Comparison of ENCODE assay signal across 9 cellular contexts in the genomic region with DNA sequence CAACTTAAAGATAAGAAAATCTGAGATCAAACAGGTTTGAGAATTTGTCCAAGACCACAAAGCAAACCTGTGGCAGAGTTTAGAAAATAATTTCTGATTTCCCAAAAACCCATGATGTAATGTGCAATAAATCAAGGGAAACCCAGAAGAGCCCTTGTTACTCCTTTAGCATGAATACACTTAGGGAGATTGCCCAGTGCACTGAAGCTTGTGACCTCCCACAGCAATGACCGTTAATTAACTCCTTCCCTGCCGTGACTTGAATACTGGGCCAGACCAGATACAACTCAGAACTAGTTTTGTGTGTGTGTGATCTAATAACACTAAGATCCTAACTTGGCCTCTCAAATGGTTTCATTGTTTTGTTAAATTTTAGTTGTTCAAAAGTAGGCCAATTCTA. TPM values are rescaled to one million over a fixed set of nuclear protein-coding genes. Genes with fewer than 3 reads are reported as not detected.
A peak's percentile ranks its signal among the peaks of the same experiment; 100 is the strongest.
DNase-seq lines count a peak whose midpoint lies in the region; ATAC-seq, FAIRE-seq and TF ChIP-seq lines count a peak whose summit lies in the region.
"Had no signal": no experiment of that assay in that cellular context is flagged by ENCODE, and none has a peak within 500 bp of the region (broad histone marks: within the 10 kb centered on the region; RNA-seq: fewer than 3 reads in every experiment).

No MANE protein-coding gene starts in this region.

- no peak overlapping the region for H3K4me3 ChIP-seq in CD4-positive, alpha-beta memory T cell (ENCODE audit: low read length in 2 of 2)
- H3K4me3 ChIP-seq in HCT116 (replicated peaks in 1 of 2; ENCODE audit: low read depth in 1 of 2, low read length in 2 of 2), result no peak overlapping the region
- peak overlapping the region; percentile 81; the same call in 1 of the 2 replicates for H3K4me3 ChIP-seq in K562
- peak overlapping the region in 1 of 4 donors; percentile 93 for H3K4me3 ChIP-seq in upper lobe of left lung
- H3K4me3 ChIP-seq: SK-N-MC had no signal

- peak overlapping the region; percentile 1 to 94 (median 36) for H3K27ac Mint-ChIP-seq in CD4-positive, alpha-beta memory T cell
- peak overlapping the region; percentile 62 to 75 for H3K27ac Mint-ChIP-seq in natural killer cell

- peak overlapping the region in 7 of 8 donors; percentile 54 to 89 (median 88) for H3K4me3 Mint-ChIP-seq in CD4-positive, alpha-beta memory T cell
- H3K4me3 Mint-ChIP-seq in natural killer cell, result peak overlapping the region; percentile 47

- in situ Hi-C loops in K562 (cut with MboI), result no loop called here

- H3K27me3 ChIP-seq in CD4-positive, alpha-beta memory T cell (ENCODE audit: insufficient read depth, low read length), result no peaks in the 10 kb centered on the region
- H3K27me3 ChIP-seq in HCT116 (ENCODE audit: insufficient read depth, low read length), result no peaks in the 10 kb centered on the region
- no peaks in the 10 kb centered on the region for H3K27me3 ChIP-seq in K562 (ENCODE audit: control insufficient read depth in 2 of 2, insufficient read depth in 2 of 2, low read length in 2 of 2)
- no peaks in the 10 kb centered on the region for H3K27me3 ChIP-seq in upper lobe of left lung

- TF ChIP-seq CTCF in HCT116 (IDR thresholded peaks at IDR 0.05 in 2 of 3, conservative IDR thresholded peaks at IDR 0.05 in 1 of 3; ENCODE audit: borderline replicate concordance in 1 of 3, insufficient read depth in 1 of 3, low read depth in 2 of 3, low read length in 2 of 3) (no peak), K562 (IDR thresholded peaks at IDR 0.05 in 2 of 3, conservative IDR thresholded peaks at IDR 0.05 in 1 of 3; ENCODE audit: insufficient read depth in 2 of 3, low read depth in 1 of 3, low read length in 3 of 3) (no peak), natural killer cell (IDR thresholded peaks at IDR 0.05) (no peak), upper lobe of left lung (IDR thresholded peaks at IDR 0.05) (no peak)

- TSS peak; percentile 16 for BruUV-seq in HCT116 (replicated peaks; lab: Mats Ljungman, UMichigan)
- TSS peak; percentile 15 for BruUV-seq in K562 (replicated peaks; lab: Mats Ljungman, UMichigan)

- H3K36me3 ChIP-seq in CD4-positive, alpha-beta memory T cell (ENCODE audit: insufficient read depth, low read length), result no peaks in the 10 kb centered on the region
- H3K36me3 ChIP-seq in HCT116 (ENCODE audit: control insufficient read depth in 1 of 2, insufficient read depth in 2 of 2, low read length in 2 of 2) (no peaks in the 10 kb centered on the region), K562 (ENCODE audit: control insufficient read depth, insufficient read depth, low read length) (no peaks in the 10 kb centered on the region), upper lobe of left lung (no peaks in the 10 kb centered on the region)

- no peaks in the 10 kb centered on the region for H3K27me3 Mint-ChIP-seq in CD4-positive, alpha-beta memory T cell
- H3K27me3 Mint-ChIP-seq in natural killer cell (ENCODE audit: low read depth in 2 of 2), result no peaks in the 10 kb centered on the region

- no peak overlapping the region for H3K27ac ChIP-seq in CD4-positive, alpha-beta memory T cell (ENCODE audit: low read depth, low read length)
- H3K27ac ChIP-seq in HCT116 (ENCODE audit: low read depth, low read length), result no peak overlapping the region
- peak overlapping the region; percentile 79 for H3K27ac ChIP-seq in K562 (ENCODE audit: extremely low read depth, low read depth, low read length)
- no peak overlapping the region for H3K27ac ChIP-seq in upper lobe of left lung
- H3K27ac ChIP-seq: SK-N-MC had no signal

- TF ChIP-seq EP300 in K562 (IDR thresholded peaks at IDR 0.05; ENCODE audit: low read length) (peak; percentile 71), upper lobe of left lung (IDR thresholded peaks at IDR 0.05) (no peak)

- no peak overlapping the region for H3K9ac ChIP-seq in HCT116 (ENCODE audit: low read length)
- H3K9ac ChIP-seq in K562 (ENCODE audit: insufficient read depth in 1 of 2, low read depth in 2 of 2, low read length in 2 of 2), result peak overlapping the region in 1 of 2 experiments; percentile 64; a peak in 2 of 4 replicates

- no peaks in the 10 kb centered on the region for H3K9me2 ChIP-seq in HCT116 (ENCODE audit: insufficient read depth)

- RAD21 ChIA-PET in HCT116 (lab: Charles Lee; ENCODE audit: low non-redundant PET in 1 of 2, low total read pairs in 2 of 2, uncharacterized antibody in 2 of 2, unreplicated experiment in 2 of 2), result no interaction called here

- peaks cover 32% of the 10 kb centered on the region for H3K79me2 ChIP-seq in HCT116 (ENCODE audit: insufficient read depth, low read length)
- peaks cover 38% of the 10 kb centered on the region for H3K79me2 ChIP-seq in K562 (ENCODE audit: control insufficient read depth, insufficient read depth, low read length)

- peak; percentile 23 for FAIRE-seq in K562 (lab: Jason Lieb, UNC)

- H2AFZ ChIP-seq in HCT116 (ENCODE audit: low read depth, low read length, poor library complexity, severe bottlenecking), result no peak overlapping the region
- no peak overlapping the region for H2AFZ ChIP-seq in K562 (ENCODE audit: low read depth, low read length)

- no peak for ATAC-seq in HCT116
- ATAC-seq in K562, result peak; percentile 58
- no peak for ATAC-seq in natural killer cell
- no peak for ATAC-seq in upper lobe of left lung (ENCODE audit: low FRiP score in 2 of 2)
- no peak for ATAC-seq in GM19395 (IDR thresholded peaks at IDR 0.05; ENCODE audit: unreplicated experiment)

- peaks cover 5 to 13% of the 10 kb centered on the region in 2 donors for H3K36me3 Mint-ChIP-seq in CD4-positive, alpha-beta memory T cell
- H3K36me3 Mint-ChIP-seq in natural killer cell, result no peaks in the 10 kb centered on the region

- DNase-seq in CD4-positive, alpha-beta memory T cell, result no peak
- DNase-seq in HCT116 (ENCODE audit: low read depth, low spot score) (no peak), K562 (ENCODE audit: extremely low read depth in 1 of 4, low spot score in 3 of 4) (peak in 2 of 4 experiments; percentile 39 to 63), natural killer cell (no peak), DMS153 treated with DMSO at 0.1 percent for 48 hours (lab: John Stamatoyannopoulos, UW; ENCODE audit: unreplicated experiment) (no peak), upper lobe of left lung (no peak)
- DNase-seq: NCI-H1436 had no signal

- H4K20me1 ChIP-seq in HCT116 (ENCODE audit: insufficient read depth), result no peaks in the 10 kb centered on the region
- no peaks in the 10 kb centered on the region for H4K20me1 ChIP-seq in K562 (replicated peaks; ENCODE audit: control insufficient read depth, insufficient read depth, low read length)

- H3K4me2 ChIP-seq in HCT116 (ENCODE audit: low read length) (no peak overlapping the region), K562 (ENCODE audit: insufficient read depth, low read length) (peak overlapping the region; percentile 74)

- H3K4me1 Mint-ChIP-seq in CD4-positive, alpha-beta memory T cell, result peaks cover 22 to 46% (median 34%) of the 10 kb centered on the region in 4 donors
- H3K4me1 Mint-ChIP-seq in natural killer cell, result peaks cover 23 to 29% of the 10 kb centered on the region in 2 donors

- H3K9me1 ChIP-seq in K562 (ENCODE audit: control insufficient read depth, insufficient read depth, low read length), result no peaks in the 10 kb centered on the region

- TF ChIP-seq RAD21 in HCT116 (IDR thresholded peaks at IDR 0.05; ENCODE audit: low read depth), result no peak
- no peak for TF ChIP-seq RAD21 in K562 (CRISPR knock-in tag; conservative IDR thresholded peaks at IDR 0.05 in 1 of 2, IDR thresholded peaks at IDR 0.05 in 1 of 2)

- no peak for TF ChIP-seq POLR2A in HCT116 (IDR thresholded peaks at IDR 0.05; ENCODE audit: borderline replicate concordance, extremely low read depth, insufficient read depth, insufficient read length)
- no peak for TF ChIP-seq POLR2A in K562 (conservative IDR thresholded peaks at IDR 0.05)
- TF ChIP-seq POLR2A in upper lobe of left lung (IDR thresholded peaks at IDR 0.05), result no peak

- H3K9me3 ChIP-seq in CD4-positive, alpha-beta memory T cell (ENCODE audit: control insufficient read depth in 1 of 2, low read length in 2 of 2), result no peaks in the 10 kb centered on the region
- H3K9me3 ChIP-seq in HCT116 (ENCODE audit: control insufficient read depth in 1 of 2, insufficient read depth in 1 of 2, low read depth in 1 of 2, low read length in 2 of 2) (no peaks in the 10 kb centered on the region), K562 (replicated peaks; ENCODE audit: control insufficient read depth, insufficient read depth, low read depth, low read length) (no peaks in the 10 kb centered on the region), upper lobe of left lung (no peaks in the 10 kb centered on the region)

- H3K9me3 Mint-ChIP-seq in CD4-positive, alpha-beta memory T cell, result no peaks in the 10 kb centered on the region
- no peaks in the 10 kb centered on the region for H3K9me3 Mint-ChIP-seq in natural killer cell

- WGBS in K562 (ENCODE audit: insufficient coverage, low coverage, missing lambda C conversion rate), result 5% methylated on average over 2 of the region's 2 CpGs
- 46 to 52% methylated on average over 2 of the region's 2 CpGs for WGBS in upper lobe of left lung, 2 donors

- POLR2A ChIA-PET in CD4-positive, alpha-beta memory T cell (lab: Charles Lee; ENCODE audit: partially characterized antibody), result interaction anchor here (1.7 kb wide), 1 partner anchor 54 kb away, joined by 4 read pairs; the partner anchor contains the start of gene SLC25A20
- POLR2A ChIA-PET in HCT116 (lab: Charles Lee), result no interaction called here
- POLR2A ChIA-PET in K562 (lab: Yijun Ruan, JAX), result interaction anchor here (0.8 to 1.1 kb wide), 2 partner anchors 10 to 11 kb away, joined by 3 read pairs; no protein-coding TSS in a partner anchor

- intact Hi-C loops in CD4-positive, alpha-beta memory T cell (cut with micrococcal nuclease), result loop anchor here (5.0 kb wide), 1 partner anchor 128 kb away; the partner anchor contains the start of gene IP6K2
- intact Hi-C loops in HCT116 (cut with micrococcal nuclease) (no loop called here), K562 (cut with micrococcal nuclease) (loop anchor here (5.0 kb wide), 3 partner anchors 52 to 103 kb away; partner anchors contain the start of genes ARIH2 and SLC25A20), natural killer cell (cut with micrococcal nuclease) (loop anchor here (5.0 kb wide), 2 partner anchors 52 to 72 kb away; partner anchors contain the start of genes ARIH2 and SLC25A20)

- CTCF ChIA-PET in CD4-positive, alpha-beta memory T cell (lab: Charles Lee; ENCODE audit: partially characterized antibody), result interaction anchor here (1.3 to 1.7 kb wide), 2 partner anchors 26 to 75 kb away, joined by 3 read pairs; no protein-coding TSS in a partner anchor
- CTCF ChIA-PET in HCT116 (lab: Charles Lee), result no interaction called here
- CTCF ChIA-PET in K562 (lab: Yijun Ruan, JAX; ENCODE audit: low intra/inter-chr PET ratio), result no interaction called here

- peaks cover 33% of the 10 kb centered on the region for H3K4me1 ChIP-seq in CD4-positive, alpha-beta memory T cell (ENCODE audit: insufficient read depth, low read length)
- H3K4me1 ChIP-seq in HCT116 (ENCODE audit: control insufficient read depth in 1 of 2, insufficient read depth in 2 of 2, low read length in 2 of 2) (peaks cover 7 to 21% of the 10 kb centered on the region in 2 experiments; a peak in 3 of 4 replicates), K562 (replicated peaks in 1 of 2; ENCODE audit: control insufficient read depth in 2 of 2, insufficient read depth in 2 of 2, low read length in 2 of 2) (peaks cover 13% of the 10 kb centered on the region in 2 experiments; a peak in 4 of 5 replicates), upper lobe of left lung (peaks cover 20 to 26% (median 24%) of the 10 kb centered on the region in 4 donors)

RNA-seq across cellular contexts. Expression of gene PRKAR2A, which starts 2.5 kb away (rescaled TPM):
- total RNA-seq in CD4-positive, alpha-beta memory T cell, result 10 to 100 TPM; 41.7 to 45.0 TPM
- 10 to 100 TPM; 11.2 to 16.1 TPM for polyA plus RNA-seq in CD4-positive, alpha-beta memory T cell
- total RNA-seq in HCT116 (2021; ENCODE audit: unreplicated experiment), result 63.3 TPM
- polyA plus RNA-seq in HCT116 (2012), result 18.3 and 21.9 TPM in 2 replicates
- 6.0 and 10.1 TPM in 2 replicates for total RNA-seq in K562 (2011; cell fraction: chromatin; rRNA removed; ENCODE audit: low replicate concordance)
- total RNA-seq in K562 (2011; cell fraction: nucleolus; rRNA removed), result 7.2 and 7.8 TPM in 2 replicates
- 9.5 and 14.4 TPM in 2 replicates for total RNA-seq in K562 (2011; cell fraction: nucleoplasm; rRNA removed)
- 37.6 and 56.2 TPM in 2 replicates for total RNA-seq in K562 (2014; rRNA removed)
- 48.6 and 50.1 TPM in 2 replicates for total RNA-seq in K562 (2014; rRNA removed; fragmentation: Illumina TruSeq; extraction: Trizol)
- 50.7 and 53.0 TPM in 2 replicates for total RNA-seq in K562 (2015; rRNA removed; fragmentation: Illumina TruSeq; extraction: Trizol)
- total RNA-seq in K562 (2021), result 84.4 and 84.5 TPM in 2 replicates
- 14.4 and 22.8 TPM in 2 replicates for polyA plus RNA-seq in K562 (2011; rRNA removed)
- 12.2 and 17.3 TPM in 2 replicates for polyA plus RNA-seq in K562 (2011; cell fraction: cytosol; rRNA removed)
- polyA plus RNA-seq in K562 (2011; cell fraction: nucleus; rRNA removed), result 4.0 and 4.8 TPM in 2 replicates
- 32.4 and 35.2 TPM in 2 replicates for polyA plus RNA-seq in K562 (2012)
- 39.3 and 50.3 TPM in 2 replicates for polyA plus RNA-seq in K562 (2014; fragmentation: Illumina TruSeq; extraction: Trizol)
- polyA plus RNA-seq in K562 (2014; fragmentation: Nextera tagmentation; extraction: Ambion mirVana), result 10 to 100 TPM; 15.9 to 19.8 TPM
- 17.7 and 19.2 TPM in 2 replicates for polyA plus RNA-seq in K562 (2014; rRNA removed)
- 45.4 and 62.1 TPM in 2 replicates for polyA minus RNA-seq in K562 (2011; rRNA and poly(A)+ RNA removed)
- 21.2 and 32.3 TPM in 2 replicates for polyA minus RNA-seq in K562 (2011; cell fraction: cytosol; rRNA and poly(A)+ RNA removed)
- 3.9 and 10.4 TPM in 2 replicates for polyA minus RNA-seq in K562 (2011; cell fraction: nucleus; rRNA and poly(A)+ RNA removed)
- total RNA-seq in natural killer cell, result 10 to 100 TPM; 40.5 to 43.5 (median 42.7) TPM
- 10 to 100 TPM; 13.0 to 62.3 (median 31.4) TPM for total RNA-seq in upper lobe of left lung

RNA-seq across cellular contexts. Expression of gene SLC25A20, which starts 53.5 kb away (rescaled TPM):
- 10 to 100 TPM; 12.7 to 19.2 TPM for total RNA-seq in CD4-positive, alpha-beta memory T cell
- polyA plus RNA-seq in CD4-positive, alpha-beta memory T cell, result 10 to 100 TPM; 21.9 to 67.6 TPM
- total RNA-seq in HCT116 (2021; ENCODE audit: unreplicated experiment), result 8.7 TPM
- polyA plus RNA-seq in HCT116 (2012), result 5.0 and 5.1 TPM in 2 replicates
- 25.7 and 30.6 TPM in 2 replicates for total RNA-seq in K562 (2011; cell fraction: chromatin; rRNA removed; ENCODE audit: low replicate concordance)
- 18.3 TPM in 2 replicates for total RNA-seq in K562 (2011; cell fraction: nucleolus; rRNA removed)
- 31.4 and 43.0 TPM in 2 replicates for total RNA-seq in K562 (2011; cell fraction: nucleoplasm; rRNA removed)
- total RNA-seq in K562 (2014; rRNA removed), result 14.3 and 22.3 TPM in 2 replicates
- total RNA-seq in K562 (2014; rRNA removed; fragmentation: Illumina TruSeq; extraction: Trizol), result 28.5 and 29.1 TPM in 2 replicates
- 22.1 and 24.2 TPM in 2 replicates for total RNA-seq in K562 (2015; rRNA removed; fragmentation: Illumina TruSeq; extraction: Trizol)
- 15.9 and 17.8 TPM in 2 replicates for total RNA-seq in K562 (2021)
- 30.9 and 48.1 TPM in 2 replicates for polyA plus RNA-seq in K562 (2011; rRNA removed)
- 16.5 and 17.1 TPM in 2 replicates for polyA plus RNA-seq in K562 (2011; cell fraction: cytosol; rRNA removed)
- polyA plus RNA-seq in K562 (2011; cell fraction: nucleus; rRNA removed), result 27.3 and 34.5 TPM in 2 replicates
- polyA plus RNA-seq in K562 (2012), result 16.6 and 19.2 TPM in 2 replicates
- polyA plus RNA-seq in K562 (2014; fragmentation: Illumina TruSeq; extraction: Trizol), result 25.1 and 25.4 TPM in 2 replicates
- 10 to 100 TPM; 19.0 to 20.9 TPM for polyA plus RNA-seq in K562 (2014; fragmentation: Nextera tagmentation; extraction: Ambion mirVana)
- polyA plus RNA-seq in K562 (2014; rRNA removed), result 21.6 and 30.4 TPM in 2 replicates
- polyA minus RNA-seq in K562 (2011; rRNA and poly(A)+ RNA removed), result 23.3 and 38.8 TPM in 2 replicates
- polyA minus RNA-seq in K562 (2011; cell fraction: cytosol; rRNA and poly(A)+ RNA removed), result 9.7 and 9.8 TPM in 2 replicates
- polyA minus RNA-seq in K562 (2011; cell fraction: nucleus; rRNA and poly(A)+ RNA removed), result 3.9 and 4.1 TPM in 2 replicates
- total RNA-seq in natural killer cell, result 10 to 100 TPM; 29.5 to 64.0 (median 48.3) TPM
- total RNA-seq in upper lobe of left lung, result 10 to 100 TPM; 15.1 to 32.7 (median 19.2) TPM
